Comparison of ENCODE assay signal across 8 cellular contexts in genomic region chr12:74537126-74537706, GRCh38. TPM values are rescaled to one million over a fixed set of nuclear protein-coding genes. Genes with fewer than 3 reads are reported as not detected.
DNase-seq lines count a peak whose midpoint lies in the region; ATAC-seq, FAIRE-seq and TF ChIP-seq lines count a peak whose summit lies in the region.

No MANE protein-coding gene starts in this region.

- no peaks in the 10 kb centered on the region for H3K9me3 ChIP-seq in ovary

- H3K36me3 ChIP-seq in ovary, result no peaks in the 10 kb centered on the region

- no peak for TF ChIP-seq POLR2A in ovary (IDR thresholded peaks at IDR 0.05)

- H3K4me1 ChIP-seq in ovary (ENCODE audit: insufficient read depth), result peaks cover 16% of the 10 kb centered on the region

- intact Hi-C loops in activated T-helper 2 cell treated with anti-CD3 and anti-CD28 coated beads, Interferon-gamma antibody, Interleukin-2, Interleukin-4, amounts not matched to agents 10 μg/mL and 5 μg/mL and 100 μg/mL, durations not matched to agents 14 hours and 24 hours and 36 hours (cut with micrococcal nuclease), result loop anchor here (2.0 to 10.0 kb wide), 4 partner anchors 125 to 1545 kb away; partner anchors contain the start of gene NAP1L1
- intact Hi-C loops in ovary (cut with DNase I), result no loop called here

- H3K4me3 Mint-ChIP-seq in activated T-helper 2 cell treated with anti-CD3 and anti-CD28 coated beads, Interferon-gamma antibody, Interleukin-2, Interleukin-4, amounts not matched to agents 10 μg/mL and 5 μg/mL and 100 μg/mL, durations not matched to agents 14 hours and 24 hours and 36 hours (ENCODE audit: low read depth), result peak overlapping the region; percentile 94

- H3K27ac ChIP-seq in ovary, result peak overlapping the region; percentile 63 to 90

- TF ChIP-seq CTCF in D721Med (IDR thresholded peaks at IDR 0.05; ENCODE audit: insufficient read depth, missing control alignments) (peak; percentile 62), ovary (IDR thresholded peaks at IDR 0.05) (peak in 2 of 3 donors; percentile 32 to 45)

- no peaks in the 10 kb centered on the region for H3K27me3 ChIP-seq in ovary

- peaks cover 39% of the 10 kb centered on the region for H3K4me1 Mint-ChIP-seq in activated T-helper 2 cell treated with anti-CD3 and anti-CD28 coated beads, Interferon-gamma antibody, Interleukin-2, Interleukin-4, amounts not matched to agents 10 μg/mL and 5 μg/mL and 100 μg/mL, durations not matched to agents 14 hours and 24 hours and 36 hours (ENCODE audit: low read depth)

- peak; percentile 81 for FAIRE-seq in D721Med (lab: Jason Lieb, UNC)

- no peaks in the 10 kb centered on the region for H3K27me3 Mint-ChIP-seq in activated T-helper 2 cell treated with anti-CD3 and anti-CD28 coated beads, Interferon-gamma antibody, Interleukin-2, Interleukin-4, amounts not matched to agents 10 μg/mL and 5 μg/mL and 100 μg/mL, durations not matched to agents 14 hours and 24 hours and 36 hours (ENCODE audit: low read depth)

- H3K27ac Mint-ChIP-seq in activated T-helper 2 cell treated with anti-CD3 and anti-CD28 coated beads, Interferon-gamma antibody, Interleukin-2, Interleukin-4, amounts not matched to agents 10 μg/mL and 5 μg/mL and 100 μg/mL, durations not matched to agents 14 hours and 24 hours and 36 hours, result peak overlapping the region; percentile 97

- H3K36me3 Mint-ChIP-seq in activated T-helper 2 cell treated with anti-CD3 and anti-CD28 coated beads, Interferon-gamma antibody, Interleukin-2, Interleukin-4, amounts not matched to agents 10 μg/mL and 5 μg/mL and 100 μg/mL, durations not matched to agents 14 hours and 24 hours and 36 hours (ENCODE audit: low read depth), result peaks cover 46% of the 10 kb centered on the region

- peak; percentile 48 for ATAC-seq in GM19372 (IDR thresholded peaks at IDR 0.05; ENCODE audit: low read depth, unreplicated experiment)
- peak; percentile 68 for ATAC-seq in HG03378 (IDR thresholded peaks at IDR 0.05; ENCODE audit: unreplicated experiment)

- WGBS in ovary, 3 donors, result 1% methylated on average over 8 of the region's 8 CpGs

- no peak for TF ChIP-seq EP300 in ovary (IDR thresholded peaks at IDR 0.05)

- peak overlapping the region; percentile 87 for H3K4me3 ChIP-seq in ovary

- DNase-seq in D721Med (ENCODE audit: insufficient read length, low spot score), result no peak
- DNase-seq in NCI-H345 treated with DMSO at 0.1 percent for 48 hours (lab: John Stamatoyannopoulos, UW; ENCODE audit: unreplicated experiment), result peak; percentile 89
- no peak for DNase-seq in activated T-helper 2 cell treated with anti-CD3 and anti-CD28 coated beads, Interferon-gamma antibody, Interleukin-2, Interleukin-4, amounts not matched to agents 10 μg/mL and 5 μg/mL and 100 μg/mL, durations not matched to agents 14 hours and 24 hours and 36 hours (ENCODE audit: low spot score)
- DNase-seq in glomerular endothelial cell (ENCODE audit: extremely low read depth, low read depth, low spot score), result peak; percentile 37
- no peak for DNase-seq in ovary
- no peak for DNase-seq in stimulated activated CD4-positive, alpha-beta T cell treated with anti-CD3 and anti-CD28 coated beads, Interleukin-4, amount 100 ng/mL, for 4 hours

- no peaks in the 10 kb centered on the region for H3K9me3 Mint-ChIP-seq in activated T-helper 2 cell treated with anti-CD3 and anti-CD28 coated beads, Interferon-gamma antibody, Interleukin-2, Interleukin-4, amounts not matched to agents 10 μg/mL and 5 μg/mL and 100 μg/mL, durations not matched to agents 14 hours and 24 hours and 36 hours

RNA-seq across cellular contexts. Expression of gene ATXN7L3B, which starts 0.4 kb away (rescaled TPM):
- total RNA-seq in activated T-helper 2 cell treated with anti-CD3 and anti-CD28 coated beads, Interferon-gamma antibody, Interleukin-2, Interleukin-4, amounts not matched to agents 10 μg/mL and 5 μg/mL and 100 μg/mL, durations not matched to agents 14 hours and 24 hours and 36 hours, result 23.8 and 24.3 TPM in 2 replicates
- total RNA-seq in glomerular endothelial cell (21.7 and 25.7 TPM in 2 replicates), ovary (10 to 100 TPM; 20.0 to 45.7 (median 37.9) TPM)
- 10 to 100 TPM; 19.7 to 43.5 TPM for polyA plus RNA-seq in ovary

Comparison
In these comparisons a context has a peak if more than half of its experiments do, and no peak if none do; other contexts are left out.
1. DNase-seq: peak in NCI-H345 treated with DMSO at 0.1 percent for 48 hours (single experiment) and glomerular endothelial cell (single experiment); none in D721Med (single experiment), activated T-helper 2 cell treated with anti-CD3 and anti-CD28 coated beads, Interferon-gamma antibody, Interleukin-2, Interleukin-4, amounts not matched to agents 10 μg/mL and 5 μg/mL and 100 μg/mL, durations not matched to agents 14 hours and 24 hours and 36 hours (single experiment), ovary (0 of 5) and stimulated activated CD4-positive, alpha-beta T cell treated with anti-CD3 and anti-CD28 coated beads, Interleukin-4, amount 100 ng/mL, for 4 hours (0 of 2).